1 cellular context compared by ENCODE assay signal in the genomic region with DNA sequence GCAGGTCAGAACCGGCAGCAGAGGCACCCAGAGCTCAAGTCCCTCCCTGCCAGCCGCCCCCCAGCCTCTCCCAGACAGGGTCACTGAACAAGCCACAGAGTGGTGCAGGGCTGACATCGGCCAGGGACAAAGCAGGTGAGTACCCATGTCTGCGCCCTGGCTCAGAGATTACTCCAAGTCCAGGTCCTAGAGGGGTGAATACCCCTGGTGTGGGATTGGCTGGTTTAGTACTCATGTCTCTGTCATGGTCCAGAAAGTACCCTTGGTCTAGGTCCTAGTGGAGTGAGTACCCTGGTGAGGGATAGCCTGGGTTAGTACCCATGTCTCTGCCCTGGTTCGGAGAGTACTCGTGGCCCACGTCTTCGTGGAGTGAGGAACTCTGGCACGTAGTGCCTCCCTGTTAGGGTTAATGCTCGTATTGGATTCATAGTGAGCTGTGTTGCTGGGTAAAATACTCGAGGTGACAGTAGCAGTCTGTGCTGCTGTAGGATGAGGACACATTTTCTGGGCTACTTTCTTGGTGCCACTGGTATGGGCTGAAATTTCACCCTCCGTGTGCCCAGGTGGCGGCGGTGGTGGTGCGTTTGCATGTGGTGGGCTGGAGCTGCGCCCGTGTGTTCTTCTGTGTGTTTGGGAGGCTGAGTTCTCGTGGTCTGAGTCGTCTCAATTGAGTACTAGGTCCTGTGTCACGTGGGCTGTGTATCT.
A peak's percentile ranks its signal among the peaks of the same experiment; 100 is the strongest.
TF ChIP-seq lines count a peak whose summit lies in the region.

No MANE protein-coding gene starts in this region.

TF ChIP-seq in GM12878, 131 proteins besides CTCF, POLR2A, EP300 and RAD21 (continued from another document):
- peak; percentile 7 for TF ChIP-seq USF1 (IDR thresholded peaks at IDR 0.05; ENCODE audit: borderline replicate concordance, extremely low read length, insufficient read depth, low read depth, low read length)
TF ChIP-seq in GM12878: peak in this region for 1.
